Comparison of ENCODE assay signal across 8 cellular contexts in the genomic region with DNA sequence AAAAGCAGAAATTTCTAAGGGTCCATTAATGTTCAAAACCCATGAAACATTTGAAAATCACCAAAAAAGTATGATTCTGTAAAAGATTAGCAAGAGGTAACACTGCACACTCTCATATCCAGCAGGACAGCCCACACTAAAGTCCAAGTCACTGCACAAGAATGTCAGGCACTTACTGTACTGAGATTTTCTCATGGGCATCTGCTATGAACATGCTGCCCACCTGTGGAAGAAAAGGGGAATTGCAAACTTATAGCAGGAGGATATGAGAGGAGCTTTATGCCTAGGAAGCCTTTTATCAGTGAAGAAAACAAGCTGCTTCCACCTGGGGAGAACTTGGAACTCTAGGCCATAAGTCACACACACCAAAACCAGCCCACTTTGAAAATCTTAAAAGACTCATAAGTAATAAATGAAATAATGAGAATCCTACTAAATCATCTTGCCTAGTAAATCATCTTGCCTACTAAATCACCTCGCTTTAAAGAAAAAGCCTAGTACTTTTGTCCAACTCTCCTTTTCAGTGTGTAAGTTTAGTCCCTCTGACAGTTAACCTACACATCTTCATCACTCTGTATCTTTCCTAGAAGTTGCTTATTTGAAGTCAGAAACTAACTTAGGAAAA. TPM values are rescaled to one million over a fixed set of nuclear protein-coding genes. Genes with fewer than 3 reads are reported as not detected.
A peak's percentile ranks its signal among the peaks of the same experiment; 100 is the strongest.
DNase-seq lines count a peak whose midpoint lies in the region; ATAC-seq, FAIRE-seq and TF ChIP-seq lines count a peak whose summit lies in the region.

No MANE protein-coding gene starts in this region.

- H3K27me3 Mint-ChIP-seq in activated naive CD4-positive, alpha-beta T cell treated with anti-CD3 and anti-CD28 coated beads, Interleukin-2, amount 10 ng/mL, durations not matched to agents 7 days and 5 days = no peaks in the 10 kb centered on the region

- H4K20me1 ChIP-seq in OCI-LY1 (ENCODE audit: insufficient read depth, low read length) = no peaks in the 10 kb centered on the region

- H3K4me2 ChIP-seq in OCI-LY1 (ENCODE audit: low read length) = no peak overlapping the region

- no peaks in the 10 kb centered on the region for H3K4me1 Mint-ChIP-seq in activated naive CD4-positive, alpha-beta T cell treated with anti-CD3 and anti-CD28 coated beads, Interleukin-2, amount 10 ng/mL, durations not matched to agents 7 days and 5 days

- H3K4me1 ChIP-seq in OCI-LY1 (ENCODE audit: insufficient read depth, low read length, severe bottlenecking) = no peaks in the 10 kb centered on the region

- H3K9me2 ChIP-seq in OCI-LY1 (ENCODE audit: low read depth, low read length) = no peaks in the 10 kb centered on the region

- no peaks in the 10 kb centered on the region for H3K9me3 Mint-ChIP-seq in activated naive CD4-positive, alpha-beta T cell treated with anti-CD3 and anti-CD28 coated beads, Interleukin-2, amount 10 ng/mL, durations not matched to agents 7 days and 5 days

- H3F3A ChIP-seq in OCI-LY1 (ENCODE audit: insufficient read depth, low read length) = no peaks in the 10 kb centered on the region

- no peak overlapping the region for H3K27ac ChIP-seq in 22Rv1
- no peak overlapping the region for H3K27ac ChIP-seq in OCI-LY1 (ENCODE audit: low read depth, low read length, poor library complexity, severe bottlenecking)

- H3K36me3 ChIP-seq in OCI-LY1 (ENCODE audit: insufficient read depth, low read length) = peaks cover 16% of the 10 kb centered on the region; the same call in 1 of the 2 replicates

- no peak overlapping the region for H3K4me3 ChIP-seq in OCI-LY1 (ENCODE audit: low read depth, low read length, poor library complexity, severe bottlenecking)

- no peak overlapping the region for H3K9ac ChIP-seq in OCI-LY1 (ENCODE audit: low read length)

- ATAC-seq in Right ventricle myocardium superior (ENCODE audit: poor library complexity) (peak; percentile 92), GM18502 (IDR thresholded peaks at IDR 0.05; ENCODE audit: poor library complexity, unreplicated experiment) (no peak)

- intact Hi-C loops in Right ventricle myocardium superior (cut with DNase I) = loop anchor here (2.0 to 5.0 kb wide), 2 partner anchors 123 to 169 kb away; no protein-coding TSS in a partner anchor

- DNase-seq in HUDEP-2 (lab: John Stamatoyannopoulos, UW; ENCODE audit: unreplicated experiment in 76 of 76) = peak in 51 of 76 experiments; percentile 1 to 76 (median 34)
- DNase-seq in activated naive CD4-positive, alpha-beta T cell treated with anti-CD3 and anti-CD28 coated beads, Interleukin-2, amount 10 ng/mL, durations not matched to agents 7 days and 5 days = peak; percentile 53
- no peak for DNase-seq in Right ventricle myocardium superior
- peak; percentile 88 for DNase-seq in pons (ENCODE audit: low spot score)

- no peak overlapping the region for H2AFZ ChIP-seq in OCI-LY1 (ENCODE audit: low read length)

- H3K79me2 ChIP-seq in OCI-LY1 (ENCODE audit: insufficient read depth, low read length) = no peaks in the 10 kb centered on the region

- peak; percentile 97 for FAIRE-seq in G401.6 (lab: Jason Lieb, UNC)

- TF ChIP-seq CTCF in 22Rv1 (IDR thresholded peaks at IDR 0.05) (peak; percentile 94), OCI-LY1 (IDR thresholded peaks at IDR 0.05; ENCODE audit: low read length) (peak; percentile 64)

- no peaks in the 10 kb centered on the region for H3K27me3 ChIP-seq in OCI-LY1 (ENCODE audit: insufficient read depth, low read length)

- CTCF ChIA-PET in activated naive CD4-positive, alpha-beta T cell treated with anti-CD3 and anti-CD28 coated beads, Interleukin-2, amount 10 ng/mL, durations not matched to agents 7 days and 5 days (lab: Charles Lee) = interaction anchor here (0.6 to 6.0 kb wide), 40 partner anchors 8 to 407 kb away, joined by 3 to 101 read pairs (median 4); partner anchors contain the start of gene KCNIP2

- no peak overlapping the region for H3K27ac Mint-ChIP-seq in activated naive CD4-positive, alpha-beta T cell treated with anti-CD3 and anti-CD28 coated beads, Interleukin-2, amount 10 ng/mL, durations not matched to agents 7 days and 5 days

- H3K9me3 ChIP-seq in OCI-LY1 (ENCODE audit: low read length) = no peaks in the 10 kb centered on the region

- peaks cover 40% of the 10 kb centered on the region for H3K36me3 Mint-ChIP-seq in activated naive CD4-positive, alpha-beta T cell treated with anti-CD3 and anti-CD28 coated beads, Interleukin-2, amount 10 ng/mL, durations not matched to agents 7 days and 5 days

- H3K4me3 Mint-ChIP-seq in activated naive CD4-positive, alpha-beta T cell treated with anti-CD3 and anti-CD28 coated beads, Interleukin-2, amount 10 ng/mL, durations not matched to agents 7 days and 5 days = no peak overlapping the region

RNA-seq across cellular contexts. Expression of gene ARMH3, which starts 46.1 kb away (rescaled TPM):
- total RNA-seq in Right ventricle myocardium superior = 55.1 TPM

RNA-seq across cellular contexts. Expression of gene HPS6, which starts 55.2 kb away (rescaled TPM):
- 9.5 TPM for total RNA-seq in Right ventricle myocardium superior
